Comparison of ENCODE assay signal across 14 cellular contexts in genomic region chr9:98502976-98503325, GRCh38.
A peak's percentile ranks its signal among the peaks of the same experiment; 100 is the strongest.
DNase-seq lines count a peak whose midpoint lies in the region; ATAC-seq and TF ChIP-seq lines count a peak whose summit lies in the region.
"Had no signal": no experiment of that assay in that cellular context is flagged by ENCODE, and none has a peak within 500 bp of the region (broad histone marks: within the 10 kb centered on the region; RNA-seq: fewer than 3 reads in every experiment).

No MANE protein-coding gene starts in this region.

- H3K9me3 ChIP-seq in naive thymus-derived CD4-positive, alpha-beta T cell (ENCODE audit: control insufficient read depth in 2 of 3, low read length in 3 of 3): no peaks in the 10 kb centered on the region

- intact Hi-C loops in Right ventricle myocardium superior (cut with DNase I): no loop called here
- intact Hi-C loops in naive thymus-derived CD4-positive, alpha-beta T cell (cut with micrococcal nuclease): no loop called here

- no peaks in the 10 kb centered on the region for H3K9me3 Mint-ChIP-seq in osteocyte (ENCODE audit: unreplicated experiment)
- peaks cover 0 to 2% (median 0%) of the 10 kb centered on the region in 11 donors for H3K9me3 Mint-ChIP-seq in naive thymus-derived CD4-positive, alpha-beta T cell
- H3K9me3 Mint-ChIP-seq: stimulated activated effector memory CD8-positive, alpha-beta T cell treated with anti-CD3 and anti-CD28 coated beads, Interleukin-12 subunit alpha, Interleukin-12 subunit beta, amount 100 ng/mL, for 72 hours had no signal

- no peaks in the 10 kb centered on the region for H3K27me3 ChIP-seq in naive thymus-derived CD4-positive, alpha-beta T cell (ENCODE audit: control insufficient read depth in 2 of 2, insufficient read depth in 2 of 2, low read length in 2 of 2)

- TF ChIP-seq CTCF in osteocyte (IDR thresholded peaks at IDR 0.05): no peak

- ATAC-seq in Right ventricle myocardium superior (ENCODE audit: poor library complexity) (peak; percentile 80), HG02798 (IDR thresholded peaks at IDR 0.05; ENCODE audit: poor library complexity, unreplicated experiment) (no peak)
- no peak for ATAC-seq in naive thymus-derived CD4-positive, alpha-beta T cell

- H3K36me3 ChIP-seq in naive thymus-derived CD4-positive, alpha-beta T cell (ENCODE audit: control insufficient read depth in 2 of 3, insufficient read depth in 3 of 3, low read length in 3 of 3): no peaks in the 10 kb centered on the region

- H3K4me3 Mint-ChIP-seq in osteocyte (ENCODE audit: unreplicated experiment): no peak overlapping the region
- H3K4me3 Mint-ChIP-seq in naive thymus-derived CD4-positive, alpha-beta T cell: no peak overlapping the region
- H3K4me3 Mint-ChIP-seq: stimulated activated effector memory CD8-positive, alpha-beta T cell treated with anti-CD3 and anti-CD28 coated beads, Interleukin-12 subunit alpha, Interleukin-12 subunit beta, amount 100 ng/mL, for 72 hours had no signal

- CTCF ChIA-PET in naive thymus-derived CD4-positive, alpha-beta T cell (lab: Charles Lee): no interaction called here

- in situ Hi-C loops in G401 (cut with HindIII; ENCODE audit: low sequenced_read_pairs): no loop called here

- no peaks in the 10 kb centered on the region for H3K36me3 Mint-ChIP-seq in osteocyte (ENCODE audit: unreplicated experiment)
- no peaks in the 10 kb centered on the region for H3K36me3 Mint-ChIP-seq in naive thymus-derived CD4-positive, alpha-beta T cell
- H3K36me3 Mint-ChIP-seq: stimulated activated effector memory CD8-positive, alpha-beta T cell treated with anti-CD3 and anti-CD28 coated beads, Interleukin-12 subunit alpha, Interleukin-12 subunit beta, amount 100 ng/mL, for 72 hours had no signal

- H3K27ac Mint-ChIP-seq in osteocyte (ENCODE audit: unreplicated experiment): no peak overlapping the region
- no peak overlapping the region for H3K27ac Mint-ChIP-seq in naive thymus-derived CD4-positive, alpha-beta T cell
- H3K27ac Mint-ChIP-seq: stimulated activated effector memory CD8-positive, alpha-beta T cell treated with anti-CD3 and anti-CD28 coated beads, Interleukin-12 subunit alpha, Interleukin-12 subunit beta, amount 100 ng/mL, for 72 hours had no signal

- no peak overlapping the region for H3K4me3 ChIP-seq in naive thymus-derived CD4-positive, alpha-beta T cell (ENCODE audit: low read length)

- H3K4me1 Mint-ChIP-seq in osteocyte (ENCODE audit: unreplicated experiment): peaks cover 7% of the 10 kb centered on the region
- H3K4me1 Mint-ChIP-seq in naive thymus-derived CD4-positive, alpha-beta T cell: peaks cover 0 to 1% (median 0%) of the 10 kb centered on the region in 7 donors
- H3K4me1 Mint-ChIP-seq: stimulated activated effector memory CD8-positive, alpha-beta T cell treated with anti-CD3 and anti-CD28 coated beads, Interleukin-12 subunit alpha, Interleukin-12 subunit beta, amount 100 ng/mL, for 72 hours had no signal

- no peak overlapping the region for H3K27ac ChIP-seq in naive thymus-derived CD4-positive, alpha-beta T cell (ENCODE audit: low read depth, low read length)
- H3K27ac ChIP-seq: WERI-Rb-1 had no signal

- peaks cover 2% of the 10 kb centered on the region for H3K27me3 Mint-ChIP-seq in osteocyte (ENCODE audit: unreplicated experiment)
- peaks cover 8 to 43% (median 26%) of the 10 kb centered on the region in 5 donors for H3K27me3 Mint-ChIP-seq in naive thymus-derived CD4-positive, alpha-beta T cell

- no peaks in the 10 kb centered on the region for H3K4me1 ChIP-seq in naive thymus-derived CD4-positive, alpha-beta T cell (ENCODE audit: control insufficient read depth in 2 of 2, insufficient read depth in 2 of 2, low read length in 2 of 2)

- peak; percentile 52 for DNase-seq in G401 (ENCODE audit: low spot score)
- DNase-seq in astrocyte of the hippocampus (ENCODE audit: low read depth, low spot score): peak; percentile 53
- DNase-seq in Right ventricle myocardium superior: peak; percentile 52
- DNase-seq in osteocyte (ENCODE audit: extremely low spot score, unreplicated experiment): peak; percentile 63
- DNase-seq in activated naive CD4-positive, alpha-beta T cell (lab: John Stamatoyannopoulos, UW): no peak
- DNase-seq in DMS79 (lab: John Stamatoyannopoulos, UW): no peak
- no peak for DNase-seq in naive thymus-derived CD4-positive, alpha-beta T cell
- DNase-seq: activated T-cell treated with anti-CD3 and anti-CD28 coated beads, Interleukin-2, amount 50 U/mL, for 1 hour; cerebellar nuclear complex; NCI-H2029 treated with DMSO at 0.1 percent for 48 hours; stimulated activated CD4-positive, alpha-beta T cell treated with anti-CD3 and anti-CD28 coated beads, Interleukin-12 subunit alpha, Interleukin-12 subunit beta, amount 100 ng/mL, for 4 hours; WERI-Rb-1 had no signal

- POLR2A ChIA-PET in naive thymus-derived CD4-positive, alpha-beta T cell (lab: Charles Lee): no interaction called here

Comparison
In these comparisons a context has a peak if more than half of its experiments do, and no peak if none do; other contexts are left out.
1. DNase-seq: peak in G401 (single experiment), astrocyte of the hippocampus (single experiment), Right ventricle myocardium superior (single experiment) and osteocyte (single experiment); none in activated naive CD4-positive, alpha-beta T cell (0 of 4), DMS79 (single experiment) and naive thymus-derived CD4-positive, alpha-beta T cell (0 of 9).